In genomic region chr11:14544611-14545010, GRCh38 we compare ENCODE assay signal across 1 cellular context.
TF ChIP-seq lines count a peak whose summit lies in the region.

No MANE protein-coding gene starts in this region.

TF ChIP-seq in GM12878, 131 proteins besides CTCF, POLR2A, EP300 and RAD21 (continued from another document and continues in another):
- TF ChIP-seq ATF2 (IDR thresholded peaks at IDR 0.05; ENCODE audit: low read length) (peak; percentile 87), PML (IDR thresholded peaks at IDR 0.05; ENCODE audit: low read length) (no peak), ZZZ3 (IDR thresholded peaks at IDR 0.05; ENCODE audit: control insufficient read depth, insufficient read length, low read depth) (no peak), DPF2 (IDR thresholded peaks at IDR 0.05) (peak; percentile 28; the same call in 1 of the 2 replicates), HDAC6 (IDR thresholded peaks at IDR 0.05; ENCODE audit: unreplicated experiment) (no peak), HSF1 (IDR thresholded peaks at IDR 0.05; ENCODE audit: low read depth, low read length) (no peak), SIN3A (IDR thresholded peaks at IDR 0.05; ENCODE audit: low read depth, low read length) (no peak), IKZF1 (conservative IDR thresholded peaks at IDR 0.05) (peak; percentile 37; the same call in 1 of the 2 replicates), EZH2 (IDR thresholded peaks at IDR 0.05; ENCODE audit: borderline replicate concordance, control insufficient read depth, low read depth, low read length) (no peak), RBBP5 (conservative IDR thresholded peaks at IDR 0.05) (no peak), IRF4 (IDR thresholded peaks at IDR 0.05; ENCODE audit: low read depth, low read length) (peak; percentile 41; the same call in 1 of the 2 replicates), CBX3 (IDR thresholded peaks at IDR 0.05; ENCODE audit: borderline replicate concordance, low read depth) (no peak), MXI1 (IDR thresholded peaks at IDR 0.05; ENCODE audit: low read depth, low read length) (no peak), MEF2A (IDR thresholded peaks at IDR 0.05; ENCODE audit: insufficient read depth, low read depth, low read length) (peak; percentile 90), MAX (IDR thresholded peaks at IDR 0.05; ENCODE audit: low read depth, low read length) (no peak), CBX5 (IDR thresholded peaks at IDR 0.05; ENCODE audit: low read depth) (0 out of 2 replicates have a peak, but pooled peaks have one; percentile 39), SUPT20H (IDR thresholded peaks at IDR 0.05; ENCODE audit: borderline replicate concordance, control insufficient read depth, low read depth, low read length) (no peak), KLF5 (IDR thresholded peaks at IDR 0.05; ENCODE audit: partially characterized antibody) (no peak), CBFB (IDR thresholded peaks at IDR 0.05; ENCODE audit: low read depth) (0 out of 2 replicates have a peak, but pooled peaks have one; percentile 25), MTA2 (IDR thresholded peaks at IDR 0.05; ENCODE audit: low read depth) (peak; percentile 61), ZNF384 (IDR thresholded peaks at IDR 0.05; ENCODE audit: borderline replicate concordance, low read depth, low read length) (no peak), SMAD5 (IDR thresholded peaks at IDR 0.05; ENCODE audit: low read depth) (no peak), RUNX3 (IDR thresholded peaks at IDR 0.05; ENCODE audit: low read length) (peak; percentile 85), HDAC2 (IDR thresholded peaks at IDR 0.05) (no peak), ZNF274 (IDR thresholded peaks at IDR 0.05; ENCODE audit: insufficient read depth, insufficient read length) (no peak), ETV6 (conservative IDR thresholded peaks at IDR 0.05 in 1 of 2, IDR thresholded peaks at IDR 0.05 in 1 of 2; ENCODE audit: borderline replicate concordance in 1 of 2, low read depth in 1 of 2) (peak in 1 of 2 experiments; percentile 77; a peak in 1 of 4 replicates), EED (IDR thresholded peaks at IDR 0.05; ENCODE audit: low read depth) (no peak), BCL11A (IDR thresholded peaks at IDR 0.05; ENCODE audit: low read depth, low read length) (peak; percentile 51; the same call in 1 of the 2 replicates), YY1 (IDR thresholded peaks at IDR 0.05; ENCODE audit: low read depth, low read length) (no peak), SPI1 (IDR thresholded peaks at IDR 0.05; ENCODE audit: borderline replicate concordance, insufficient read depth, low read depth, low read length) (no peak), ZNF217 (IDR thresholded peaks at IDR 0.05) (no peak), CHD2 (IDR thresholded peaks at IDR 0.05; ENCODE audit: borderline replicate concordance, low read depth, low read length) (no peak), IKZF2 (IDR thresholded peaks at IDR 0.05) (peak; percentile 78 to 89), TCF3 (IDR thresholded peaks at IDR 0.05; ENCODE audit: borderline replicate concordance, insufficient read depth, low read depth, low read length) (no peak), NFIC (IDR thresholded peaks at IDR 0.05; ENCODE audit: low read depth, low read length) (peak; percentile 85), ZBTB33 (IDR thresholded peaks at IDR 0.05) (no peak), SP1 (IDR thresholded peaks at IDR 0.05; ENCODE audit: low read depth, low read length) (no peak), ZBTB40 (IDR thresholded peaks at IDR 0.05; ENCODE audit: borderline replicate concordance) (no peak), TBL1XR1 (IDR thresholded peaks at IDR 0.05; ENCODE audit: low read depth, low read length) (no peak), MEF2B (IDR thresholded peaks at IDR 0.05; ENCODE audit: partially characterized antibody, poor library complexity, severe bottlenecking) (peak; percentile 84), HDGF (IDR thresholded peaks at IDR 0.05) (no peak), MYC (IDR thresholded peaks at IDR 0.05; ENCODE audit: insufficient read depth, insufficient read length, insufficient replicate concordance, low read length, severe bottlenecking) (no peak)
- TF ChIP-seq, protein P1, sequence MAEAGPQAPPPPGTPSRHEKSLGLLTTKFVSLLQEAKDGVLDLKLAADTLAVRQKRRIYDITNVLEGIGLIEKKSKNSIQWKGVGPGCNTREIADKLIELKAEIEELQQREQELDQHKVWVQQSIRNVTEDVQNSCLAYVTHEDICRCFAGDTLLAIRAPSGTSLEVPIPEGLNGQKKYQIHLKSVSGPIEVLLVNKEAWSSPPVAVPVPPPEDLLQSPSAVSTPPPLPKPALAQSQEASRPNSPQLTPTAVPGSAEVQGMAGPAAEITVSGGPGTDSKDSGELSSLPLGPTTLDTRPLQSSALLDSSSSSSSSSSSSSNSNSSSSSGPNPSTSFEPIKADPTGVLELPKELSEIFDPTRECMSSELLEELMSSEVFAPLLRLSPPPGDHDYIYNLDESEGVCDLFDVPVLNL (IDR thresholded peaks at IDR 0.05; ENCODE audit: low read depth, low read length): no peak
- TF ChIP-seq, protein P2, sequence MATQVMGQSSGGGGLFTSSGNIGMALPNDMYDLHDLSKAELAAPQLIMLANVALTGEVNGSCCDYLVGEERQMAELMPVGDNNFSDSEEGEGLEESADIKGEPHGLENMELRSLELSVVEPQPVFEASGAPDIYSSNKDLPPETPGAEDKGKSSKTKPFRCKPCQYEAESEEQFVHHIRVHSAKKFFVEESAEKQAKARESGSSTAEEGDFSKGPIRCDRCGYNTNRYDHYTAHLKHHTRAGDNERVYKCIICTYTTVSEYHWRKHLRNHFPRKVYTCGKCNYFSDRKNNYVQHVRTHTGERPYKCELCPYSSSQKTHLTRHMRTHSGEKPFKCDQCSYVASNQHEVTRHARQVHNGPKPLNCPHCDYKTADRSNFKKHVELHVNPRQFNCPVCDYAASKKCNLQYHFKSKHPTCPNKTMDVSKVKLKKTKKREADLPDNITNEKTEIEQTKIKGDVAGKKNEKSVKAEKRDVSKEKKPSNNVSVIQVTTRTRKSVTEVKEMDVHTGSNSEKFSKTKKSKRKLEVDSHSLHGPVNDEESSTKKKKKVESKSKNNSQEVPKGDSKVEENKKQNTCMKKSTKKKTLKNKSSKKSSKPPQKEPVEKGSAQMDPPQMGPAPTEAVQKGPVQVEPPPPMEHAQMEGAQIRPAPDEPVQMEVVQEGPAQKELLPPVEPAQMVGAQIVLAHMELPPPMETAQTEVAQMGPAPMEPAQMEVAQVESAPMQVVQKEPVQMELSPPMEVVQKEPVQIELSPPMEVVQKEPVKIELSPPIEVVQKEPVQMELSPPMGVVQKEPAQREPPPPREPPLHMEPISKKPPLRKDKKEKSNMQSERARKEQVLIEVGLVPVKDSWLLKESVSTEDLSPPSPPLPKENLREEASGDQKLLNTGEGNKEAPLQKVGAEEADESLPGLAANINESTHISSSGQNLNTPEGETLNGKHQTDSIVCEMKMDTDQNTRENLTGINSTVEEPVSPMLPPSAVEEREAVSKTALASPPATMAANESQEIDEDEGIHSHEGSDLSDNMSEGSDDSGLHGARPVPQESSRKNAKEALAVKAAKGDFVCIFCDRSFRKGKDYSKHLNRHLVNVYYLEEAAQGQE (IDR thresholded peaks at IDR 0.05; ENCODE audit: low read depth, low read length): no peak
- TF ChIP-seq, protein P3, sequence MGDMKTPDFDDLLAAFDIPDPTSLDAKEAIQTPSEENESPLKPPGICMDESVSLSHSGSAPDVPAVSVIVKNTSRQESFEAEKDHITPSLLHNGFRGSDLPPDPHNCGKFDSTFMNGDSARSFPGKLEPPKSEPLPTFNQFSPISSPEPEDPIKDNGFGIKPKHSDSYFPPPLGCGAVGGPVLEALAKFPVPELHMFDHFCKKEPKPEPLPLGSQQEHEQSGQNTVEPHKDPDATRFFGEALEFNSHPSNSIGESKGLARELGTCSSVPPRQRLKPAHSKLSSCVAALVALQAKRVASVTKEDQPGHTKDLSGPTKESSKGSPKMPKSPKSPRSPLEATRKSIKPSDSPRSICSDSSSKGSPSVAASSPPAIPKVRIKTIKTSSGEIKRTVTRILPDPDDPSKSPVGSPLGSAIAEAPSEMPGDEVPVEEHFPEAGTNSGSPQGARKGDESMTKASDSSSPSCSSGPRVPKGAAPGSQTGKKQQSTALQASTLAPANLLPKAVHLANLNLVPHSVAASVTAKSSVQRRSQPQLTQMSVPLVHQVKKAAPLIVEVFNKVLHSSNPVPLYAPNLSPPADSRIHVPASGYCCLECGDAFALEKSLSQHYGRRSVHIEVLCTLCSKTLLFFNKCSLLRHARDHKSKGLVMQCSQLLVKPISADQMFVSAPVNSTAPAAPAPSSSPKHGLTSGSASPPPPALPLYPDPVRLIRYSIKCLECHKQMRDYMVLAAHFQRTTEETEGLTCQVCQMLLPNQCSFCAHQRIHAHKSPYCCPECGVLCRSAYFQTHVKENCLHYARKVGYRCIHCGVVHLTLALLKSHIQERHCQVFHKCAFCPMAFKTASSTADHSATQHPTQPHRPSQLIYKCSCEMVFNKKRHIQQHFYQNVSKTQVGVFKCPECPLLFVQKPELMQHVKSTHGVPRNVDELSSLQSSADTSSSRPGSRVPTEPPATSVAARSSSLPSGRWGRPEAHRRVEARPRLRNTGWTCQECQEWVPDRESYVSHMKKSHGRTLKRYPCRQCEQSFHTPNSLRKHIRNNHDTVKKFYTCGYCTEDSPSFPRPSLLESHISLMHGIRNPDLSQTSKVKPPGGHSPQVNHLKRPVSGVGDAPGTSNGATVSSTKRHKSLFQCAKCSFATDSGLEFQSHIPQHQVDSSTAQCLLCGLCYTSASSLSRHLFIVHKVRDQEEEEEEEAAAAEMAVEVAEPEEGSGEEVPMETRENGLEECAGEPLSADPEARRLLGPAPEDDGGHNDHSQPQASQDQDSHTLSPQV (IDR thresholded peaks at IDR 0.05): peak; percentile 28; the same call in 1 of the 2 replicates
